16 cellular contexts compared by ENCODE assay signal in genomic region chr14:85527458-85527857, GRCh38. TPM values are rescaled to one million over a fixed set of nuclear protein-coding genes. Genes with fewer than 3 reads are reported as not detected.
A peak's percentile ranks its signal among the peaks of the same experiment; 100 is the strongest.
DNase-seq lines count a peak whose midpoint lies in the region; ATAC-seq, FAIRE-seq and TF ChIP-seq lines count a peak whose summit lies in the region.
"Had no signal": no experiment of that assay in that cellular context is flagged by ENCODE, and none has a peak within 500 bp of the region (broad histone marks: within the 10 kb centered on the region; RNA-seq: fewer than 3 reads in every experiment).

No MANE protein-coding gene starts in this region.

- H3K4me1 Mint-ChIP-seq in nephron: peaks cover 21% of the 10 kb centered on the region
- peaks cover 20% of the 10 kb centered on the region in 2 donors for H3K4me1 Mint-ChIP-seq in natural killer cell treated with Interleukin-12 subunit alpha and Interleukin-12 subunit beta and Interleukin-15 and Interleukin-18, amount 100 ng/mL, for 72 hours (ENCODE audit: low read depth in 2 of 2)

- no peak for TF ChIP-seq CTCF in nephron (IDR thresholded peaks at IDR 0.05; ENCODE audit: unreplicated experiment in 3 of 3)

- peaks cover 20% of the 10 kb centered on the region for H3K27me3 Mint-ChIP-seq in nephron (ENCODE audit: low read depth)
- H3K27me3 Mint-ChIP-seq in natural killer cell treated with Interleukin-12 subunit alpha and Interleukin-12 subunit beta and Interleukin-15 and Interleukin-18, amount 100 ng/mL, for 72 hours: peaks cover 37 to 53% of the 10 kb centered on the region in 2 donors

- H3K36me3 Mint-ChIP-seq in nephron (ENCODE audit: low read depth): peaks cover 4% of the 10 kb centered on the region
- H3K36me3 Mint-ChIP-seq in natural killer cell treated with Interleukin-12 subunit alpha and Interleukin-12 subunit beta and Interleukin-15 and Interleukin-18, amount 100 ng/mL, for 72 hours: no peaks in the 10 kb centered on the region
- H3K36me3 Mint-ChIP-seq: T-cell had no signal

- FAIRE-seq in frontal cortex (lab: Jason Lieb, UNC): no peak

- no peak for ATAC-seq in natural killer cell treated with Interleukin-12 subunit alpha and Interleukin-12 subunit beta and Interleukin-15 and Interleukin-18, amount 100 ng/mL, for 72 hours
- ATAC-seq in GM18517 (IDR thresholded peaks at IDR 0.05; ENCODE audit: unreplicated experiment): no peak
- ATAC-seq: psoas muscle, T-cell had no signal

- DNase-seq in EH (ENCODE audit: low read depth) (peak; percentile 9), SJSA1 (ENCODE audit: low read depth in 1 of 2, low spot score in 2 of 2) (peak in 1 of 2 experiments; percentile 49), epithelial cell of prostate (ENCODE audit: low read depth, low spot score) (no peak), NCI-H187 treated with DMSO at 0.1 percent for 48 hours (lab: John Stamatoyannopoulos, UW) (no peak), frontal cortex (ENCODE audit: low spot score in 2 of 2) (no peak)
- no peak for DNase-seq in natural killer cell treated with Interleukin-12 subunit alpha and Interleukin-12 subunit beta and Interleukin-15 and Interleukin-18, amount 100 ng/mL, for 72 hours (ENCODE audit: low spot score)
- DNase-seq: activated B cell treated with CpG ODN at 0.5 μM for 24 hours, cortex of kidney, Karpas-422, naive B cell, NCI-H1105 treated with DMSO at 0.1 percent for 48 hours, NCI-H2171, psoas muscle, T-cell had no signal

- H3K4me3 ChIP-seq in SJSA1: no peak overlapping the region
- H3K4me3 ChIP-seq: psoas muscle had no signal

- H3K9me3 Mint-ChIP-seq in nephron: no peaks in the 10 kb centered on the region
- H3K9me3 Mint-ChIP-seq in natural killer cell treated with Interleukin-12 subunit alpha and Interleukin-12 subunit beta and Interleukin-15 and Interleukin-18, amount 100 ng/mL, for 72 hours: peaks cover 3% of the 10 kb centered on the region
- H3K9me3 Mint-ChIP-seq: activated B cell treated with CpG ODN at 0.5 μM for 24 hours, T-cell had no signal

- H3K4me3 Mint-ChIP-seq in nephron: peak overlapping the region; percentile 97 to 98 (median 97)
- H3K4me3 Mint-ChIP-seq in natural killer cell treated with Interleukin-12 subunit alpha and Interleukin-12 subunit beta and Interleukin-15 and Interleukin-18, amount 100 ng/mL, for 72 hours: no peak overlapping the region
- H3K4me3 Mint-ChIP-seq: activated B cell treated with CpG ODN at 0.5 μM for 24 hours, naive B cell, T-cell had no signal

- H3K27ac ChIP-seq in SJSA1: peak overlapping the region; percentile 91
- H3K27ac ChIP-seq in epithelial cell of prostate: peak overlapping the region; percentile 94
- H3K27ac ChIP-seq: psoas muscle had no signal

- no peaks in the 10 kb centered on the region for H3K27me3 ChIP-seq in SJSA1 (replicated peaks)

- H3K27ac Mint-ChIP-seq in nephron: peak overlapping the region; percentile 6 to 98 (median 96)
- H3K27ac Mint-ChIP-seq in natural killer cell treated with Interleukin-12 subunit alpha and Interleukin-12 subunit beta and Interleukin-15 and Interleukin-18, amount 100 ng/mL, for 72 hours: no peak overlapping the region
- H3K27ac Mint-ChIP-seq: activated B cell treated with CpG ODN at 0.5 μM for 24 hours, naive B cell, T-cell had no signal

- peaks cover 5% of the 10 kb centered on the region; the same call in 1 of the 2 replicates for H3K36me3 ChIP-seq in SJSA1

- peaks cover 45% of the 10 kb centered on the region for H3K4me1 ChIP-seq in SJSA1 (replicated peaks)
- H3K4me1 ChIP-seq: psoas muscle had no signal

- H3K9me3 ChIP-seq in SJSA1 (replicated peaks): no peaks in the 10 kb centered on the region
- H3K9me3 ChIP-seq: psoas muscle had no signal

RNA-seq across cellular contexts. Expression of gene FLRT2, which starts 2.5 kb away (rescaled TPM):
- 15.8 and 17.0 TPM in 2 replicates for total RNA-seq in SJSA1 (2014; rRNA removed; shearing (Covaris generic))
- 1 to 10 TPM in 1 of 2 donors, under 1 TPM in 1; 0.25 to 1.5 TPM for total RNA-seq in natural killer cell treated with Interleukin-12 subunit alpha and Interleukin-12 subunit beta and Interleukin-15 and Interleukin-18, amount 100 ng/mL, for 72 hours
- 84.0 TPM for total RNA-seq in frontal cortex
- total RNA-seq: activated B cell treated with CpG ODN at 0.5 μM for 24 hours had no signal

Comparison
In these comparisons a context has a peak if more than half of its experiments do, and no peak if none do; other contexts are left out.
1. H3K27ac Mint-ChIP-seq: peak in nephron (3 of 3); none in natural killer cell treated with Interleukin-12 subunit alpha and Interleukin-12 subunit beta and Interleukin-15 and Interleukin-18, amount 100 ng/mL, for 72 hours (0 of 2).